Comparison of ENCODE assay signal across 11 cellular contexts in the genomic region with DNA sequence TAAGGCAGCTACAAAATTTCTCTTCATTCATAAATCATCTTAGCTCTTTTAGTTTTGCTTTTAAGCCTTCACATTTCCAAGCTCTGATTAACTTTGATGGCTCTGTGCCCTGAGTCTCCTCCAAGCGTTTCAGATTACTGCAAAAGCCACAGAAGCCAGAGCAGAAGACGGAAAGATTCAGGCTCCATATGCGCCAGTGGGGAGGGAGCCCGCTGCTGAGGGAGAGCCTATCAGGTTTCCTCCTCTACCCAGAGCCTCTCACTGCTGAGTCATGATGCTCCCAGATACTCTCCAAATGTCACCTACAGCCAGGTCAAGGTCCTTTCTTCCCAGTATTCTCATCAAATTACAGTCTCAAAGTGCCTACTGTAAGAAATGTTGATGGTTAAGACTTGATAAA.
DNase-seq lines count a peak whose midpoint lies in the region; ATAC-seq and TF ChIP-seq lines count a peak whose summit lies in the region.
"Had no signal": no experiment of that assay in that cellular context is flagged by ENCODE, and none has a peak within 500 bp of the region (broad histone marks: within the 10 kb centered on the region; RNA-seq: fewer than 3 reads in every experiment).

No MANE protein-coding gene starts in this region.

- no peak overlapping the region for H3K4me3 ChIP-seq in AG04449 (ENCODE audit: low read depth, low read length)
- H3K4me3 ChIP-seq in ascending aorta: no peak overlapping the region

- peak; percentile 65 for DNase-seq in AG04449 (ENCODE audit: low read depth, low spot score)
- peak; percentile 93 for DNase-seq in HT1080 (ENCODE audit: low read depth)
- DNase-seq in ascending aorta (ENCODE audit: low spot score in 2 of 2): peak; percentile 10 to 81
- peak; percentile 98 for DNase-seq in iris pigment epithelial cell (ENCODE audit: low read depth)
- DNase-seq in GM13977 (ENCODE audit: low spot score): no peak
- no peak for DNase-seq in stimulated activated CD4-positive, alpha-beta T cell treated with anti-CD3 and anti-CD28 coated beads, Interleukin-2, amount 100 ng/mL, for 48 hours
- DNase-seq: T-helper 9 cell had no signal

- no peak overlapping the region for H3K27ac ChIP-seq in ascending aorta
- H3K27ac ChIP-seq: epithelial cell of prostate had no signal

- no peaks in the 10 kb centered on the region for H3K36me3 ChIP-seq in ascending aorta

- no peak for TF ChIP-seq CTCF in AG04449 (IDR thresholded peaks at IDR 0.05; ENCODE audit: insufficient read depth, low read length, missing control alignments)
- TF ChIP-seq CTCF in ascending aorta (IDR thresholded peaks at IDR 0.05): no peak
- TF ChIP-seq CTCF in GM13977 (IDR thresholded peaks at IDR 0.05; ENCODE audit: extremely low read depth, insufficient read depth, missing control alignments): no peak

- in situ Hi-C loops in GM13977 (cut with MboI; ENCODE audit: low pct_unique_long_range_greater_than_20kb, low sequenced_read_pairs, unreplicated experiment): no loop called here

- ATAC-seq in GM19455 (IDR thresholded peaks at IDR 0.05; ENCODE audit: unreplicated experiment): no peak
- ATAC-seq in GM18517 (IDR thresholded peaks at IDR 0.05; ENCODE audit: unreplicated experiment): no peak

- intact Hi-C loops in ascending aorta (cut with DNase I): loop anchor here (5.0 kb wide), 1 partner anchor 175 kb away; no protein-coding TSS in a partner anchor

- peaks cover 0 to 5% of the 10 kb centered on the region in 2 donors for H3K4me1 ChIP-seq in ascending aorta
- H3K4me1 ChIP-seq: Caco-2 had no signal

- H3K9me3 ChIP-seq in ascending aorta: no peaks in the 10 kb centered on the region

- H3K27me3 ChIP-seq in ascending aorta: no peaks in the 10 kb centered on the region

- POLR2A ChIA-PET in AG04449 (lab: Yijun Ruan, JAX): no interaction called here

- CTCF ChIA-PET in AG04449 (lab: Yijun Ruan, JAX): no interaction called here

Comparison
In these comparisons a context has a peak if more than half of its experiments do, and no peak if none do; other contexts are left out.
1. DNase-seq: peak in AG04449 (single experiment), HT1080 (single experiment), ascending aorta (2 of 2) and iris pigment epithelial cell (single experiment); none in GM13977 (single experiment) and stimulated activated CD4-positive, alpha-beta T cell treated with anti-CD3 and anti-CD28 coated beads, Interleukin-2, amount 100 ng/mL, for 48 hours (0 of 2).